In genomic region chr2:73175663-73176204, GRCh38 we compare ENCODE assay signal across 1 cellular context.
TF ChIP-seq lines count a peak whose summit lies in the region.

No MANE protein-coding gene starts in this region.

TF ChIP-seq in HepG2, 621 proteins besides CTCF, POLR2A, EP300 and RAD21 (continued from another document and continues in another):
- TF ChIP-seq ZNF552 (CRISPR knock-in tag; IDR thresholded peaks at IDR 0.05; ENCODE audit: borderline replicate concordance), result no peak
- peak; percentile 84; the same call in 1 of the 2 replicates for TF ChIP-seq ZFP82 (CRISPR knock-in tag; IDR thresholded peaks at IDR 0.05; ENCODE audit: borderline replicate concordance)
- TF ChIP-seq POGK (CRISPR knock-in tag; conservative IDR thresholded peaks at IDR 0.05), result peak; percentile 78
- TF ChIP-seq SOX6 (IDR thresholded peaks at IDR 0.05), result no peak
- TF ChIP-seq SOX6 (CRISPR knock-in tag; IDR thresholded peaks at IDR 0.05), result no peak
- TF ChIP-seq EEA1 (CRISPR knock-in tag; IDR thresholded peaks at IDR 0.05; ENCODE audit: borderline replicate concordance), result no peak
- TF ChIP-seq PTBP1 (IDR thresholded peaks at IDR 0.05; ENCODE audit: low read depth, low read length, poor library complexity, severe bottlenecking), result no peak
- TF ChIP-seq SAFB2 (CRISPR knock-in tag; IDR thresholded peaks at IDR 0.05; ENCODE audit: borderline replicate concordance, low read depth), result peak; percentile 69; the same call in 1 of the 2 replicates
- TF ChIP-seq MAZ (IDR thresholded peaks at IDR 0.05; ENCODE audit: borderline replicate concordance, low read depth, low read length), result no peak
- TF ChIP-seq MAZ (CRISPR knock-in tag; IDR thresholded peaks at IDR 0.05; ENCODE audit: low read depth), result peak; percentile 58; the same call in 1 of the 2 replicates
- no peak for TF ChIP-seq THAP11 (CRISPR knock-in tag; IDR thresholded peaks at IDR 0.05)
- TF ChIP-seq GATAD1 (CRISPR knock-in tag; IDR thresholded peaks at IDR 0.05), result peak; percentile 46; the same call in 1 of the 2 replicates
- no peak for TF ChIP-seq HIVEP1 (CRISPR knock-in tag; IDR thresholded peaks at IDR 0.05)
- TF ChIP-seq AKAP8 (CRISPR knock-in tag; IDR thresholded peaks at IDR 0.05), result no peak
- no peak for TF ChIP-seq CBX2 (IDR thresholded peaks at IDR 0.05; ENCODE audit: low read depth, low read length)
- peak; percentile 79; the same call in 1 of the 2 replicates for TF ChIP-seq CBX2 (CRISPR knock-in tag; IDR thresholded peaks at IDR 0.05; ENCODE audit: low read depth)
- no peak for TF ChIP-seq KDM6A (CRISPR knock-in tag; IDR thresholded peaks at IDR 0.05; ENCODE audit: low read depth)
- TF ChIP-seq REXO4 (CRISPR knock-in tag; IDR thresholded peaks at IDR 0.05; ENCODE audit: borderline replicate concordance), result no peak
- TF ChIP-seq PRDM15 (CRISPR knock-in tag; IDR thresholded peaks at IDR 0.05), result no peak
- peak; percentile 56 for TF ChIP-seq SAP130 (CRISPR knock-in tag; IDR thresholded peaks at IDR 0.05; ENCODE audit: low read depth)
- no peak for TF ChIP-seq SMYD3 (CRISPR knock-in tag; IDR thresholded peaks at IDR 0.05)
- TF ChIP-seq ZBTB44 (CRISPR knock-in tag; IDR thresholded peaks at IDR 0.05), result 0 out of 2 replicates have a peak, but pooled peaks have one; percentile 13
- TF ChIP-seq NR3C1 (CRISPR knock-in tag; IDR thresholded peaks at IDR 0.05), result no peak
- TF ChIP-seq SP2 (CRISPR knock-in tag; IDR thresholded peaks at IDR 0.05), result peak; percentile 43; the same call in 1 of the 2 replicates
- TF ChIP-seq ZBTB40 (IDR thresholded peaks at IDR 0.05), result no peak
- 0 out of 2 replicates have a peak, but pooled peaks have one; percentile 39 for TF ChIP-seq ZBTB40 (CRISPR knock-in tag; IDR thresholded peaks at IDR 0.05)
- no peak for TF ChIP-seq POLR2AphosphoS5 (IDR thresholded peaks at IDR 0.05; ENCODE audit: low read depth, low read length)
- TF ChIP-seq ZFP37 (CRISPR knock-in tag; IDR thresholded peaks at IDR 0.05; ENCODE audit: borderline replicate concordance), result no peak
- 0 out of 2 replicates have a peak, but pooled peaks have one; percentile 30 for TF ChIP-seq ZMAT3 (CRISPR knock-in tag; conservative IDR thresholded peaks at IDR 0.05)
- peak; percentile 14 for TF ChIP-seq ZNF605 (CRISPR knock-in tag; IDR thresholded peaks at IDR 0.05)
- TF ChIP-seq GATAD2A (CRISPR knock-in tag; IDR thresholded peaks at IDR 0.05), result 0 out of 2 replicates have a peak, but pooled peaks have one; percentile 10
- TF ChIP-seq DNMT3B (CRISPR knock-in tag; conservative IDR thresholded peaks at IDR 0.05), result 0 out of 2 replicates have a peak, but pooled peaks have one; percentile 37
- 0 out of 2 replicates have a peak, but pooled peaks have one; percentile 28 for TF ChIP-seq NFATC3 (CRISPR knock-in tag; IDR thresholded peaks at IDR 0.05)
- TF ChIP-seq NPAS2 (CRISPR knock-in tag; IDR thresholded peaks at IDR 0.05; ENCODE audit: borderline replicate concordance), result no peak
- no peak for TF ChIP-seq ADNP (CRISPR knock-in tag; IDR thresholded peaks at IDR 0.05)
- TF ChIP-seq TIGD3 (CRISPR knock-in tag; IDR thresholded peaks at IDR 0.05; ENCODE audit: borderline replicate concordance), result no peak
- TF ChIP-seq POLR2G (IDR thresholded peaks at IDR 0.05; ENCODE audit: low read depth, low read length), result no peak
- TF ChIP-seq ZNF737 (CRISPR knock-in tag; IDR thresholded peaks at IDR 0.05; ENCODE audit: borderline replicate concordance), result no peak
- TF ChIP-seq CHCHD3 (CRISPR knock-in tag; IDR thresholded peaks at IDR 0.05), result 0 out of 2 replicates have a peak, but pooled peaks have one; percentile 46
- TF ChIP-seq RFX5 (IDR thresholded peaks at IDR 0.05; ENCODE audit: low read depth, low read length), result no peak
- no peak for TF ChIP-seq ZSCAN29 (CRISPR knock-in tag; conservative IDR thresholded peaks at IDR 0.05)
- TF ChIP-seq ZNF3 (CRISPR knock-in tag; IDR thresholded peaks at IDR 0.05), result no peak
- TF ChIP-seq ZNF639 (CRISPR knock-in tag; conservative IDR thresholded peaks at IDR 0.05), result peak; percentile 91
